1 cellular context compared by ENCODE assay signal in genomic region chr12:29625359-29625953, GRCh38.
TF ChIP-seq lines count a peak whose summit lies in the region.

No MANE protein-coding gene starts in this region.

TF ChIP-seq in GM23338, 12 proteins besides CTCF, POLR2A, EP300 and RAD21 (continued from another document):
- no peak for TF ChIP-seq ZNF462 (CRISPR knock-in tag; IDR thresholded peaks at IDR 0.05)
- TF ChIP-seq EZH2phosphoT487 (IDR thresholded peaks at IDR 0.05; ENCODE audit: unreplicated experiment) = no peak
- TF ChIP-seq CREB1 (CRISPR knock-in tag; IDR thresholded peaks at IDR 0.05; ENCODE audit: low read depth) = no peak
- no peak for TF ChIP-seq REST (IDR thresholded peaks at IDR 0.05; ENCODE audit: unreplicated experiment)
- no peak for TF ChIP-seq NANOG (IDR thresholded peaks at IDR 0.05; ENCODE audit: borderline replicate concordance)
- TF ChIP-seq JUNB (IDR thresholded peaks at IDR 0.05; ENCODE audit: unreplicated experiment) = no peak
- no peak for TF ChIP-seq STAT1 (IDR thresholded peaks at IDR 0.05; ENCODE audit: unreplicated experiment)
- no peak for TF ChIP-seq EZH2 (IDR thresholded peaks at IDR 0.05; ENCODE audit: low read depth, unreplicated experiment)
